9 cellular contexts compared by ENCODE assay signal in genomic region chr14:94115068-94115591, GRCh38. TPM values are rescaled to one million over a fixed set of nuclear protein-coding genes. Genes with fewer than 3 reads are reported as not detected.
A peak's percentile ranks its signal among the peaks of the same experiment; 100 is the strongest.
DNase-seq lines count a peak whose midpoint lies in the region; ATAC-seq, FAIRE-seq and TF ChIP-seq lines count a peak whose summit lies in the region.
"Had no signal": no experiment of that assay in that cellular context is flagged by ENCODE, and none has a peak within 500 bp of the region (broad histone marks: within the 10 kb centered on the region; RNA-seq: fewer than 3 reads in every experiment).

No MANE protein-coding gene starts in this region.

- H3K4me3 ChIP-seq in right atrium auricular region (no peak overlapping the region), upper lobe of left lung (peak overlapping the region in 2 of 4 donors; percentile 28 to 58)

- H3K9me3 ChIP-seq in right atrium auricular region (peaks cover 0 to 11% of the 10 kb centered on the region in 2 donors), upper lobe of left lung (peaks cover 0 to 6% (median 4%) of the 10 kb centered on the region in 4 donors)

- H3K27me3 ChIP-seq in right atrium auricular region (no peaks in the 10 kb centered on the region), upper lobe of left lung (no peaks in the 10 kb centered on the region)

- H3K36me3 ChIP-seq in right atrium auricular region: no peaks in the 10 kb centered on the region
- peaks cover 0 to 11% (median 4%) of the 10 kb centered on the region in 4 donors for H3K36me3 ChIP-seq in upper lobe of left lung

- H3K4me1 ChIP-seq in right atrium auricular region (peaks cover 0 to 37% of the 10 kb centered on the region in 2 donors), upper lobe of left lung (peaks cover 16 to 26% (median 18%) of the 10 kb centered on the region in 4 donors)

- H3K9me3 Mint-ChIP-seq in activated CD8-positive, alpha-beta T cell treated with anti-CD3 and anti-CD28 coated beads, Interleukin-2, amount 10 ng/mL, durations not matched to agents 7 days and 5 days (ENCODE audit: insufficient read depth): peaks cover 6% of the 10 kb centered on the region
- H3K9me3 Mint-ChIP-seq in activated CD8-positive, alpha-beta T cell treated with anti-CD3 and anti-CD28 coated beads for 36 hours: peaks cover 8% of the 10 kb centered on the region

- no peak for TF ChIP-seq CTCF in activated CD8-positive, alpha-beta T cell treated with anti-CD3 and anti-CD28 coated beads for 36 hours (IDR thresholded peaks at IDR 0.05)
- TF ChIP-seq CTCF in right atrium auricular region (IDR thresholded peaks at IDR 0.05) (no peak), upper lobe of left lung (IDR thresholded peaks at IDR 0.05) (no peak)

- CTCF ChIA-PET in activated CD8-positive, alpha-beta T cell treated with anti-CD3 and anti-CD28 coated beads, Interleukin-2, amount 10 ng/mL, durations not matched to agents 7 days and 5 days (lab: Charles Lee): interaction anchor here (0.9 to 4.4 kb wide), 6 partner anchors 14 to 175 kb away, joined by 3 to 18 read pairs (median 4); partner anchors contain the start of gene IFI27L2
- CTCF ChIA-PET in activated CD8-positive, alpha-beta T cell treated with anti-CD3 and anti-CD28 coated beads for 36 hours (lab: Charles Lee): interaction anchor here (0.9 to 3.1 kb wide), 2 partner anchors 17 to 27 kb away, joined by 4 to 9 read pairs; no protein-coding TSS in a partner anchor

- peaks cover 41% of the 10 kb centered on the region for H3K4me1 Mint-ChIP-seq in activated CD8-positive, alpha-beta T cell treated with anti-CD3 and anti-CD28 coated beads, Interleukin-2, amount 10 ng/mL, durations not matched to agents 7 days and 5 days (ENCODE audit: low read depth)
- H3K4me1 Mint-ChIP-seq in activated CD8-positive, alpha-beta T cell treated with anti-CD3 and anti-CD28 coated beads for 36 hours (ENCODE audit: low read depth): no peaks in the 10 kb centered on the region

- peak in 1 of 4 donors; percentile 17 for TF ChIP-seq EP300 in upper lobe of left lung (IDR thresholded peaks at IDR 0.05)

- 0 to 25% methylated on average over 2 to 4 of the region's 4 CpGs for WGBS in upper lobe of left lung, 2 donors

- TF ChIP-seq POLR2A in upper lobe of left lung (IDR thresholded peaks at IDR 0.05): peak in 1 of 4 donors; percentile 22

- no peak for DNase-seq in activated CD8-positive, alpha-beta T cell treated with anti-CD3 and anti-CD28 coated beads, Interleukin-2, amount 10 ng/mL, durations not matched to agents 7 days and 5 days
- DNase-seq in activated CD8-positive, alpha-beta T cell treated with anti-CD3 and anti-CD28 coated beads for 36 hours: no peak
- DNase-seq in right atrium auricular region (ENCODE audit: low spot score) (no peak), upper lobe of left lung (peak; percentile 25 to 52), HTR-8/SVneo (ENCODE audit: insufficient read length, low spot score) (no peak), GM19240 (ENCODE audit: insufficient read length, low spot score) (no peak)
- DNase-seq: ACHN; activated CD8-positive, alpha-beta memory T cell treated with anti-CD3 and anti-CD28 coated beads, Interleukin-2, amount 10 ng/mL, durations not matched to agents 7 days and 5 days; NCI-H1417 had no signal

- no peak overlapping the region for H3K4me3 Mint-ChIP-seq in activated CD8-positive, alpha-beta T cell treated with anti-CD3 and anti-CD28 coated beads, Interleukin-2, amount 10 ng/mL, durations not matched to agents 7 days and 5 days
- H3K4me3 Mint-ChIP-seq in activated CD8-positive, alpha-beta T cell treated with anti-CD3 and anti-CD28 coated beads for 36 hours: no peak overlapping the region
- H3K4me3 Mint-ChIP-seq: activated CD8-positive, alpha-beta memory T cell treated with anti-CD3 and anti-CD28 coated beads, Interleukin-2, amount 10 ng/mL, durations not matched to agents 7 days and 5 days had no signal

- H3K36me3 Mint-ChIP-seq in activated CD8-positive, alpha-beta T cell treated with anti-CD3 and anti-CD28 coated beads, Interleukin-2, amount 10 ng/mL, durations not matched to agents 7 days and 5 days (ENCODE audit: low read depth): peaks cover 11% of the 10 kb centered on the region
- no peaks in the 10 kb centered on the region for H3K36me3 Mint-ChIP-seq in activated CD8-positive, alpha-beta T cell treated with anti-CD3 and anti-CD28 coated beads for 36 hours (ENCODE audit: low read depth)

- intact Hi-C loops in activated CD8-positive, alpha-beta T cell treated with anti-CD3 and anti-CD28 coated beads for 36 hours (cut with micrococcal nuclease): no loop called here

- FAIRE-seq in HTR-8/SVneo (lab: Jason Lieb, UNC): no peak

- H3K27me3 Mint-ChIP-seq in activated CD8-positive, alpha-beta T cell treated with anti-CD3 and anti-CD28 coated beads, Interleukin-2, amount 10 ng/mL, durations not matched to agents 7 days and 5 days (ENCODE audit: low read depth): no peaks in the 10 kb centered on the region
- H3K27me3 Mint-ChIP-seq in activated CD8-positive, alpha-beta T cell treated with anti-CD3 and anti-CD28 coated beads for 36 hours: no peaks in the 10 kb centered on the region

- H3K27ac ChIP-seq in right atrium auricular region (peak overlapping the region; percentile 83 to 92), upper lobe of left lung (peak overlapping the region; percentile 85 to 93 (median 88))

- peak overlapping the region; percentile 18 for H3K27ac Mint-ChIP-seq in activated CD8-positive, alpha-beta T cell treated with anti-CD3 and anti-CD28 coated beads, Interleukin-2, amount 10 ng/mL, durations not matched to agents 7 days and 5 days
- no peak overlapping the region for H3K27ac Mint-ChIP-seq in activated CD8-positive, alpha-beta T cell treated with anti-CD3 and anti-CD28 coated beads for 36 hours
- H3K27ac Mint-ChIP-seq: activated CD8-positive, alpha-beta memory T cell treated with anti-CD3 and anti-CD28 coated beads, Interleukin-2, amount 10 ng/mL, durations not matched to agents 7 days and 5 days had no signal

- ATAC-seq in activated CD8-positive, alpha-beta T cell treated with anti-CD3 and anti-CD28 coated beads, Interleukin-2, amount 10 ng/mL, durations not matched to agents 7 days and 5 days: no peak
- no peak for ATAC-seq in activated CD8-positive, alpha-beta T cell treated with anti-CD3 and anti-CD28 coated beads for 36 hours
- ATAC-seq in upper lobe of left lung (ENCODE audit: low FRiP score in 2 of 2): peak in 1 of 2 donors; percentile 36
- ATAC-seq: activated CD8-positive, alpha-beta memory T cell treated with anti-CD3 and anti-CD28 coated beads, Interleukin-2, amount 10 ng/mL, durations not matched to agents 7 days and 5 days had no signal

- POLR2A ChIA-PET in activated CD8-positive, alpha-beta T cell treated with anti-CD3 and anti-CD28 coated beads, Interleukin-2, amount 10 ng/mL, durations not matched to agents 7 days and 5 days (lab: Charles Lee): no interaction called here
- POLR2A ChIA-PET in activated CD8-positive, alpha-beta T cell treated with anti-CD3 and anti-CD28 coated beads for 36 hours (lab: Charles Lee): interaction anchor here (0.8 kb wide), 1 partner anchor 94 kb away, joined by 3 read pairs; no protein-coding TSS in a partner anchor

RNA-seq across cellular contexts. Expression of gene IFI27, which starts 4.6 kb away (rescaled TPM):
- total RNA-seq in activated CD8-positive, alpha-beta T cell treated with anti-CD3 and anti-CD28 coated beads, Interleukin-2, amount 10 ng/mL, durations not matched to agents 7 days and 5 days: 100 to 1,000 TPM; 116 to 129 TPM
- 1 to 10 TPM in 1 of 2 experiments, under 1 TPM in 1; 0.86 to 4.1 TPM for total RNA-seq in activated CD8-positive, alpha-beta T cell treated with anti-CD3 and anti-CD28 coated beads for 36 hours
- total RNA-seq in right atrium auricular region (100 to 1,000 TPM; 140 to 229 TPM), upper lobe of left lung (100 to 1,000 TPM; 210 to 729 (median 328) TPM)

RNA-seq across cellular contexts. Expression of gene IFI27L2, which starts 14.3 kb away (rescaled TPM):
- 10 to 100 TPM; 65.2 to 74.6 TPM for total RNA-seq in activated CD8-positive, alpha-beta T cell treated with anti-CD3 and anti-CD28 coated beads, Interleukin-2, amount 10 ng/mL, durations not matched to agents 7 days and 5 days
- total RNA-seq in activated CD8-positive, alpha-beta T cell treated with anti-CD3 and anti-CD28 coated beads for 36 hours: 10 to 100 TPM; 43.0 to 44.5 TPM
- 10 to 100 TPM; 42.9 to 85.1 TPM for total RNA-seq in right atrium auricular region
- 100 to 1,000 TPM in 2 of 6 donors, 10 to 100 TPM in 4; 45.2 to 118 (median 70.8) TPM for total RNA-seq in upper lobe of left lung

RNA-seq across cellular contexts. Expression of gene IFI27L1, which starts 34.0 kb away (rescaled TPM):
- 10 to 100 TPM; 34.7 to 41.3 TPM for total RNA-seq in activated CD8-positive, alpha-beta T cell treated with anti-CD3 and anti-CD28 coated beads, Interleukin-2, amount 10 ng/mL, durations not matched to agents 7 days and 5 days
- 10 to 100 TPM; 21.9 to 23.3 TPM for total RNA-seq in activated CD8-positive, alpha-beta T cell treated with anti-CD3 and anti-CD28 coated beads for 36 hours
- total RNA-seq in right atrium auricular region: 10 to 100 TPM; 13.8 to 21.1 TPM
- total RNA-seq in upper lobe of left lung: 10 to 100 TPM in 4 of 6 donors, 1 to 10 TPM in 2; 8.0 to 19.8 (median 15.2) TPM

RNA-seq across cellular contexts. Expression of gene DDX24, which starts 34.1 kb away (rescaled TPM):
- total RNA-seq in activated CD8-positive, alpha-beta T cell treated with anti-CD3 and anti-CD28 coated beads, Interleukin-2, amount 10 ng/mL, durations not matched to agents 7 days and 5 days: 100 to 1,000 TPM; 172 to 184 TPM
- total RNA-seq in activated CD8-positive, alpha-beta T cell treated with anti-CD3 and anti-CD28 coated beads for 36 hours: 100 to 1,000 TPM; 272 to 275 TPM
- 100 to 1,000 TPM; 166 to 178 TPM for total RNA-seq in right atrium auricular region
- 100 to 1,000 TPM; 124 to 189 (median 154) TPM for total RNA-seq in upper lobe of left lung

RNA-seq across cellular contexts. Expression of gene PPP4R4, which starts 59.0 kb away (rescaled TPM):
- under 1 TPM; 0.16 to 0.26 TPM for total RNA-seq in activated CD8-positive, alpha-beta T cell treated with anti-CD3 and anti-CD28 coated beads, Interleukin-2, amount 10 ng/mL, durations not matched to agents 7 days and 5 days
- total RNA-seq in activated CD8-positive, alpha-beta T cell treated with anti-CD3 and anti-CD28 coated beads for 36 hours: 1 to 10 TPM in 1 of 2 experiments, under 1 TPM in 1; 0.63 to 1.2 TPM
- total RNA-seq in right atrium auricular region (under 1 TPM; 0.22 to 0.75 TPM), upper lobe of left lung (10 to 100 TPM in 2 of 6 donors, 1 to 10 TPM in 4; 3.0 to 18.4 (median 6.3) TPM)

Comparison
In these comparisons a context has a peak if more than half of its experiments do, and no peak if none do; other contexts are left out.
1. RNA of gene IFI27, which starts 4.6 kb away (total RNA-seq): 210 to 729 TPM in upper lobe of left lung, 140 to 229 TPM in right atrium auricular region and 116 to 129 TPM in activated CD8-positive, alpha-beta T cell treated with anti-CD3 and anti-CD28 coated beads, Interleukin-2, amount 10 ng/mL, durations not matched to agents 7 days and 5 days; 0.86 to 4.1 TPM in activated CD8-positive, alpha-beta T cell treated with anti-CD3 and anti-CD28 coated beads for 36 hours; every median in the first group is over 10 times any median in the second.
2. DNase-seq: peak in upper lobe of left lung (2 of 2); none in activated CD8-positive, alpha-beta T cell treated with anti-CD3 and anti-CD28 coated beads, Interleukin-2, amount 10 ng/mL, durations not matched to agents 7 days and 5 days (single experiment), activated CD8-positive, alpha-beta T cell treated with anti-CD3 and anti-CD28 coated beads for 36 hours (single experiment), right atrium auricular region (single experiment), HTR-8/SVneo (single experiment) and GM19240 (single experiment).